8 cellular contexts compared by ENCODE assay signal in the genomic region with DNA sequence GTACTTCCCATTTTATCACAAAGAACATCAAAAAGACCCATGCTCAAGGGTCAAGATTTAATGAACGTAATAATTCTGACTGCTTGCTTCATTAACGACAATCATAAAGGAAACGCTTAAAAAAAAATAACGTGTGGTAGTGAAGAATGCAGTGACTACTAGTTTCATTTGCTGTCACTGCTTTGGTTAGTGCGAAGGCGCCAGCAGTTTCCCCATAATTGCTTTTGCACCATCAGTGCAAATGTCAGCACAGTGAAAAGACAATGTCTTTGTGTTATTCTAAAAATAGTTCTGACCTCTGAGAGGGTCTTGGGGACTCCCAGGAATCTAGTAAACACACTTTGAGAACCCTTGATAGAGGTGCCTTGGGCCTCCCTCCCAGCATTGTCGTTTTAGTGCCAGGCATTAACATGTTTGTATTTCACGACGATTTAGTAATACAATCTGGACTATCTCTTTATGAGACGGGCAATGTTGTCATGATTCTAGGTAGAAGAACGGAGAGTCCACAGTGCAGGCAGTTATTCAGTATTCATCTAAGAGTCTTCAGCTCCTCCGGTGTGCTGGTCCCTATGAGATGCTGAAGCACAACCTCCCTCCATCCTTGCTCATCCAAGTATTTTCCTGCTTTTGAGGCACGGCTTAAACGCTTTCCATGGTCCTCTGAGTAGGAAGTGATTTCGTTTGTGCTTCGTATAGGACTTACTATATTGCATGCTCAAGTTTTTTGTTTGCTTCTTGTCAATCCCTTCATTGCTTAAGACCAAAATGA.
DNase-seq lines count a peak whose midpoint lies in the region; ATAC-seq, FAIRE-seq and TF ChIP-seq lines count a peak whose summit lies in the region.

No MANE protein-coding gene starts in this region.

- no peak for FAIRE-seq in HTR-8/SVneo (lab: Jason Lieb, UNC)

- TF ChIP-seq CTCF in WERI-Rb-1 (IDR thresholded peaks at IDR 0.05; ENCODE audit: low read depth, low read length): no peak
- no peak for TF ChIP-seq CTCF in nephron (IDR thresholded peaks at IDR 0.05; ENCODE audit: unreplicated experiment in 3 of 3)
- no peak for TF ChIP-seq CTCF in upper lobe of left lung (IDR thresholded peaks at IDR 0.05)

- TF ChIP-seq POLR2A in upper lobe of left lung (IDR thresholded peaks at IDR 0.05): no peak

- H3K27me3 Mint-ChIP-seq in nephron (ENCODE audit: low read depth): peaks cover 12% of the 10 kb centered on the region

- H3K27ac Mint-ChIP-seq in nephron: peak overlapping the region; percentile 95 to 98 (median 96)

- H3K36me3 ChIP-seq in WERI-Rb-1 (no peaks in the 10 kb centered on the region; the same call in 1 of the 2 replicates), endocrine pancreas (ENCODE audit: control insufficient read depth, insufficient read depth, low read length) (no peaks in the 10 kb centered on the region), upper lobe of left lung (no peaks in the 10 kb centered on the region)

- peaks cover 36% of the 10 kb centered on the region for H3K4me1 Mint-ChIP-seq in nephron

- H3K9me3 Mint-ChIP-seq in nephron: no peaks in the 10 kb centered on the region

- H3K36me3 Mint-ChIP-seq in nephron (ENCODE audit: low read depth): no peaks in the 10 kb centered on the region

- no peak for TF ChIP-seq EP300 in upper lobe of left lung (IDR thresholded peaks at IDR 0.05)

- H3K9ac ChIP-seq in endocrine pancreas (ENCODE audit: control insufficient read depth, insufficient read depth, low read length): peak overlapping the region; percentile 22

- peak; percentile 1 for ATAC-seq in upper lobe of left lung (ENCODE audit: low FRiP score in 2 of 2)

- WGBS in upper lobe of left lung, 2 donors: 5 to 6% methylated on average over 16 of the region's 16 CpGs

- H3K4me3 Mint-ChIP-seq in nephron: peak overlapping the region; percentile 90 to 96 (median 96)

- H3K4me3 ChIP-seq in WERI-Rb-1 (ENCODE audit: low read depth, low read length) (peak overlapping the region; percentile 99), endocrine pancreas (ENCODE audit: control insufficient read depth, insufficient read depth, low read length) (peak overlapping the region; percentile 99), upper lobe of left lung (peak overlapping the region; percentile 57 to 81 (median 74))

- H3K27me3 ChIP-seq in WERI-Rb-1 (ENCODE audit: insufficient read depth, low read depth, severe bottlenecking): no peaks in the 10 kb centered on the region
- no peaks in the 10 kb centered on the region for H3K27me3 ChIP-seq in endocrine pancreas (ENCODE audit: control insufficient read depth, insufficient read depth, low read length)
- H3K27me3 ChIP-seq in upper lobe of left lung: no peaks in the 10 kb centered on the region

- peaks cover 18% of the 10 kb centered on the region for H3K4me1 ChIP-seq in endocrine pancreas (ENCODE audit: control insufficient read depth, insufficient read depth, low read length)
- H3K4me1 ChIP-seq in upper lobe of left lung: peaks cover 31 to 50% (median 43%) of the 10 kb centered on the region in 4 donors

- peak overlapping the region; percentile 99 for H3K27ac ChIP-seq in WERI-Rb-1
- H3K27ac ChIP-seq in upper lobe of left lung: peak overlapping the region; percentile 91 to 96 (median 94)

- no peaks in the 10 kb centered on the region for H3K9me3 ChIP-seq in WERI-Rb-1 (ENCODE audit: severe bottlenecking)
- no peaks in the 10 kb centered on the region for H3K9me3 ChIP-seq in endocrine pancreas (ENCODE audit: control insufficient read depth, low read length)
- no peaks in the 10 kb centered on the region for H3K9me3 ChIP-seq in upper lobe of left lung

- DNase-seq in activated T-cell treated with anti-CD3 and anti-CD28 coated beads for 24 hours (ENCODE audit: low read depth) (peak; percentile 29), activated T-cell treated with anti-CD3 and anti-CD28 coated beads for 4 hours (no peak), HPDE6-E6E7 (ENCODE audit: extremely low spot score) (peak; percentile 12), WERI-Rb-1 (peak; percentile 20), upper lobe of left lung (no peak), HTR-8/SVneo (ENCODE audit: insufficient read length, low spot score) (no peak)

Comparison
In these comparisons a context has a peak if more than half of its experiments do, and no peak if none do; other contexts are left out.
1. DNase-seq: peak in activated T-cell treated with anti-CD3 and anti-CD28 coated beads for 24 hours (single experiment), HPDE6-E6E7 (single experiment) and WERI-Rb-1 (single experiment); none in activated T-cell treated with anti-CD3 and anti-CD28 coated beads for 4 hours (single experiment), upper lobe of left lung (0 of 2) and HTR-8/SVneo (single experiment).
2. Peak in every context shown above with its lines, with median percentiles within 50 percentile points of each other: H3K4me3 ChIP-seq.